8 cellular contexts compared by ENCODE assay signal in genomic region chr14:104753528-104754212, GRCh38. TPM values are rescaled to one million over a fixed set of nuclear protein-coding genes. Genes with fewer than 3 reads are reported as not detected.
DNase-seq lines count a peak whose midpoint lies in the region; ATAC-seq and TF ChIP-seq lines count a peak whose summit lies in the region.

No MANE protein-coding gene starts in this region.

- H3K9me3 ChIP-seq in hepatocyte (ENCODE audit: low read depth) (no peaks in the 10 kb centered on the region), spleen (no peaks in the 10 kb centered on the region)

- H3K9me2 ChIP-seq in hepatocyte (replicated peaks; ENCODE audit: insufficient read depth), result no peaks in the 10 kb centered on the region

- intact Hi-C loops in spleen (cut with DNase I; ENCODE audit: low total_unique reads), result no loop called here

- H3K4me3 Mint-ChIP-seq in activated T-cell treated with anti-CD3 and anti-CD28 coated beads, Interleukin-2, amount 50 U/mL, for 24 hours, result peak overlapping the region; percentile 97

- H3K27ac ChIP-seq in hepatocyte (peak overlapping the region; percentile 92), spleen (peak overlapping the region; percentile 81 to 95 (median 90))

- H3K36me3 ChIP-seq in hepatocyte (replicated peaks; ENCODE audit: insufficient read depth, low read depth) (no peaks in the 10 kb centered on the region), spleen (peaks cover 0 to 37% (median 34%) of the 10 kb centered on the region in 6 donors)

- H3K4me3 ChIP-seq in hepatocyte (peak overlapping the region; percentile 53), spleen (peak overlapping the region; percentile 52 to 100 (median 94))

- peaks cover 18% of the 10 kb centered on the region for H3K4me1 ChIP-seq in hepatocyte (ENCODE audit: insufficient read depth)
- H3K4me1 ChIP-seq in spleen, result peaks cover 18 to 65% (median 41%) of the 10 kb centered on the region in 6 donors

- no peaks in the 10 kb centered on the region for H3K27me3 Mint-ChIP-seq in activated T-cell treated with anti-CD3 and anti-CD28 coated beads, Interleukin-2, amount 50 U/mL, for 24 hours

- H3K27me3 ChIP-seq in hepatocyte, result no peaks in the 10 kb centered on the region
- H3K27me3 ChIP-seq in spleen (replicated peaks in 1 of 7), result no peaks in the 10 kb centered on the region

- WGBS in hepatocyte (ENCODE audit: low lambda C conversion rate, missing lambda C conversion rate), result 3% methylated on average over 30 of the region's 30 CpGs
- WGBS in spleen, 5 donors, result 2 to 4% (median 2%) methylated on average over 12 to 30 of the region's 30 CpGs

- peaks cover 52% of the 10 kb centered on the region for H3K36me3 Mint-ChIP-seq in activated T-cell treated with anti-CD3 and anti-CD28 coated beads, Interleukin-2, amount 50 U/mL, for 24 hours (ENCODE audit: low read depth)

- H3K4me1 Mint-ChIP-seq in activated T-cell treated with anti-CD3 and anti-CD28 coated beads, Interleukin-2, amount 50 U/mL, for 24 hours (ENCODE audit: low read depth), result peaks cover 37% of the 10 kb centered on the region

- peaks cover 56% of the 10 kb centered on the region for H3K79me2 ChIP-seq in hepatocyte

- TF ChIP-seq CTCF in hepatocyte (IDR thresholded peaks at IDR 0.05; ENCODE audit: poor library complexity), result no peak
- no peak for TF ChIP-seq CTCF in spleen (IDR thresholded peaks at IDR 0.05 in 8 of 11, conservative IDR thresholded peaks at IDR 0.05 in 3 of 11)

- H3K27ac Mint-ChIP-seq in activated T-cell treated with anti-CD3 and anti-CD28 coated beads, Interleukin-2, amount 50 U/mL, for 24 hours, result peak overlapping the region; percentile 95

- peak overlapping the region; percentile 37 for H2AFZ ChIP-seq in hepatocyte

- ATAC-seq in GM19023 (IDR thresholded peaks at IDR 0.05; ENCODE audit: unreplicated experiment) (no peak), HG03095 (IDR thresholded peaks at IDR 0.05; ENCODE audit: unreplicated experiment) (no peak)

- peaks cover 26% of the 10 kb centered on the region for H4K20me1 ChIP-seq in hepatocyte (ENCODE audit: insufficient read depth, poor library complexity, severe bottlenecking)

- H3K9me3 Mint-ChIP-seq in activated T-cell treated with anti-CD3 and anti-CD28 coated beads, Interleukin-2, amount 50 U/mL, for 24 hours, result no peaks in the 10 kb centered on the region

- H3K4me2 ChIP-seq in hepatocyte, result peak overlapping the region; percentile 97

- DNase-seq in NCI-H524 (lab: John Stamatoyannopoulos, UW) (peak; percentile 33 to 52), NCI-H524 treated with DMSO at 0.1 percent for 48 hours (lab: John Stamatoyannopoulos, UW) (no peak), hepatocyte (ENCODE audit: low spot score) (peak; percentile 43), spleen (no peak), Ammon's horn (ENCODE audit: low spot score) (no peak)
- DNase-seq in activated T-cell treated with anti-CD3 and anti-CD28 coated beads, Interleukin-2, amount 50 U/mL, for 24 hours, result peak; percentile 50

- no peak for TF ChIP-seq POLR2A in spleen (IDR thresholded peaks at IDR 0.05)

RNA-seq across cellular contexts. Expression of gene SIVA1, which starts 0.7 kb away (rescaled TPM):
- total RNA-seq in hepatocyte, result 163 and 218 TPM in 2 replicates
- 140 and 149 TPM in 2 replicates for polyA plus RNA-seq in hepatocyte
- 100 to 1,000 TPM in 3 of 7 donors, 10 to 100 TPM in 4; 56.7 to 198 (median 76.4) TPM for total RNA-seq in spleen
- 100 to 1,000 TPM; 119 to 226 (median 184) TPM for polyA plus RNA-seq in spleen

RNA-seq across cellular contexts. Expression of gene ADSS1, which starts 29.6 kb away (rescaled TPM):
- total RNA-seq in hepatocyte, result 3.1 and 3.8 TPM in 2 replicates
- polyA plus RNA-seq in hepatocyte, result 5.1 and 7.6 TPM in 2 replicates
- 10 to 100 TPM in 1 of 7 donors, 1 to 10 TPM in 6; 2.7 to 11.7 (median 8.3) TPM for total RNA-seq in spleen
- polyA plus RNA-seq in spleen, result 1 to 10 TPM; 3.0 to 3.7 (median 3.2) TPM

RNA-seq across cellular contexts. Expression of gene AKT1, which starts 41.9 kb away (rescaled TPM):
- total RNA-seq in hepatocyte (120 and 124 TPM in 2 replicates), spleen (100 to 1,000 TPM; 107 to 184 (median 141) TPM)
- polyA plus RNA-seq in hepatocyte (155 and 159 TPM in 2 replicates), spleen (100 to 1,000 TPM in 1 of 3 donors, 10 to 100 TPM in 2; 56.2 to 114 (median 61.6) TPM)

RNA-seq across cellular contexts. Expression of gene ZBTB42, which starts 47.2 kb away (rescaled TPM):
- 8.6 and 13.0 TPM in 2 replicates for total RNA-seq in hepatocyte
- polyA plus RNA-seq in hepatocyte, result 3.6 TPM in 2 replicates
- 10 to 100 TPM in 1 of 7 donors, 1 to 10 TPM in 6; 4.2 to 11.5 (median 7.9) TPM for total RNA-seq in spleen
- polyA plus RNA-seq in spleen, result 1 to 10 TPM in 2 of 3 donors, under 1 TPM in 1; 0.74 to 2.9 (median 1.1) TPM

Comparison
In these comparisons a context has a peak if more than half of its experiments do, and no peak if none do; other contexts are left out.
1. DNase-seq: peak in NCI-H524 (2 of 2), activated T-cell treated with anti-CD3 and anti-CD28 coated beads, Interleukin-2, amount 50 U/mL, for 24 hours (single experiment) and hepatocyte (single experiment); none in NCI-H524 treated with DMSO at 0.1 percent for 48 hours (single experiment), spleen (single experiment) and Ammon's horn (single experiment).